In genomic region chr20:35307666-35308653, GRCh38 we compare ENCODE assay signal across 8 cellular contexts. TPM values are rescaled to one million over a fixed set of nuclear protein-coding genes. Genes with fewer than 3 reads are reported as not detected.
DNase-seq lines count a peak whose midpoint lies in the region; ATAC-seq and TF ChIP-seq lines count a peak whose summit lies in the region.

No MANE protein-coding gene starts in this region.

- DNase-seq in AG20443 (ENCODE audit: low spot score) (peak; percentile 77), NCI-H1694 (lab: John Stamatoyannopoulos, UW) (peak; percentile 95), colonic mucosa (no peak), middle frontal gyrus (ENCODE audit: extremely low spot score, low spot score) (peak; percentile 24), NCI-H1048 (lab: John Stamatoyannopoulos, UW) (no peak)
- DNase-seq in stimulated activated CD4-positive, alpha-beta T cell treated with anti-CD3 and anti-CD28 coated beads, Interleukin-12 subunit alpha, Interleukin-12 subunit beta, amount 100 ng/mL, for 4 hours = no peak
- DNase-seq in stimulated activated CD4-positive, alpha-beta T cell treated with anti-CD3 and anti-CD28 coated beads, Interleukin-4, amount 100 ng/mL, for 4 hours = no peak

- H3K4me1 ChIP-seq in colonic mucosa = no peaks in the 10 kb centered on the region

- H3K9me3 ChIP-seq in colonic mucosa = no peaks in the 10 kb centered on the region

- intact Hi-C loops in colonic mucosa (cut with DNase I) = no loop called here

- H3K9ac ChIP-seq in colonic mucosa (ENCODE audit: low read depth in 2 of 2, low read length in 2 of 2) = no peak overlapping the region

- ATAC-seq in GM19351 (IDR thresholded peaks at IDR 0.05; ENCODE audit: unreplicated experiment) = no peak

- peak overlapping the region; percentile 31 for H3K27ac ChIP-seq in colonic mucosa

- TF ChIP-seq CTCF in colonic mucosa (IDR thresholded peaks at IDR 0.05) = no peak

- H3K4me3 ChIP-seq in colonic mucosa = no peak overlapping the region

- H3K27me3 ChIP-seq in colonic mucosa = no peaks in the 10 kb centered on the region

- H3K36me3 ChIP-seq in colonic mucosa = no peaks in the 10 kb centered on the region

RNA-seq across cellular contexts. Expression of gene FAM83C, which starts 15.7 kb away (rescaled TPM):
- under 1 TPM in 1 of 2 donors, not detected in 1; 0.45 TPM for total RNA-seq in colonic mucosa

RNA-seq across cellular contexts. Expression of gene EIF6, which starts 23.4 kb away (rescaled TPM):
- total RNA-seq in colonic mucosa = 100 to 1,000 TPM; 163 to 194 TPM

RNA-seq across cellular contexts. Expression of gene MMP24OS, which starts 30.0 kb away (rescaled TPM):
- 100 to 1,000 TPM in 1 of 2 donors, 10 to 100 TPM in 1; 83.9 to 123 TPM for total RNA-seq in colonic mucosa

Comparison
In these comparisons a context has a peak if more than half of its experiments do, and no peak if none do; other contexts are left out.
1. DNase-seq: peak in AG20443 (single experiment), NCI-H1694 (single experiment) and middle frontal gyrus (single experiment); none in colonic mucosa (single experiment), stimulated activated CD4-positive, alpha-beta T cell treated with anti-CD3 and anti-CD28 coated beads, Interleukin-12 subunit alpha, Interleukin-12 subunit beta, amount 100 ng/mL, for 4 hours (single experiment), stimulated activated CD4-positive, alpha-beta T cell treated with anti-CD3 and anti-CD28 coated beads, Interleukin-4, amount 100 ng/mL, for 4 hours (0 of 2) and NCI-H1048 (single experiment).